13 cellular contexts compared by ENCODE assay signal in genomic region chr4:81214144-81214517, GRCh38. TPM values are rescaled to one million over a fixed set of nuclear protein-coding genes. Genes with fewer than 3 reads are reported as not detected.
A peak's percentile ranks its signal among the peaks of the same experiment; 100 is the strongest.
DNase-seq lines count a peak whose midpoint lies in the region; ATAC-seq, FAIRE-seq and TF ChIP-seq lines count a peak whose summit lies in the region.
"Had no signal": no experiment of that assay in that cellular context is flagged by ENCODE, and none has a peak within 500 bp of the region (broad histone marks: within the 10 kb centered on the region; RNA-seq: fewer than 3 reads in every experiment).

No MANE protein-coding gene starts in this region.

- TF ChIP-seq CTCF in mammary epithelial cell (conservative IDR thresholded peaks at IDR 0.05 in 1 of 2, IDR thresholded peaks at IDR 0.05 in 1 of 2; ENCODE audit: extremely low read depth in 1 of 2, insufficient read depth in 1 of 2, low read depth in 1 of 2, low read length in 2 of 2) (no peak), lung (IDR thresholded peaks at IDR 0.05; ENCODE audit: control extremely low read depth, extremely low read depth) (no peak), transverse colon (IDR thresholded peaks at IDR 0.05) (no peak), foreskin keratinocyte (conservative IDR thresholded peaks at IDR 0.05) (no peak), glutamatergic neuron (IDR thresholded peaks at IDR 0.05; ENCODE audit: partially characterized antibody, unreplicated experiment) (no peak)

- H3K4me1 Mint-ChIP-seq in activated naive CD4-positive, alpha-beta T cell treated with anti-CD3 and anti-CD28 coated beads, Interleukin-2, amount 10 ng/mL, durations not matched to agents 7 days and 5 days: peaks cover 8% of the 10 kb centered on the region
- H3K4me1 Mint-ChIP-seq in glutamatergic neuron (ENCODE audit: low read depth, unreplicated experiment): peaks cover 9% of the 10 kb centered on the region

- peaks cover 10% of the 10 kb centered on the region for H3K27me3 Mint-ChIP-seq in activated naive CD4-positive, alpha-beta T cell treated with anti-CD3 and anti-CD28 coated beads, Interleukin-2, amount 10 ng/mL, durations not matched to agents 7 days and 5 days
- H3K27me3 Mint-ChIP-seq in glutamatergic neuron (ENCODE audit: unreplicated experiment): peaks cover 16% of the 10 kb centered on the region

- H3K27ac Mint-ChIP-seq in activated naive CD4-positive, alpha-beta T cell treated with anti-CD3 and anti-CD28 coated beads, Interleukin-2, amount 10 ng/mL, durations not matched to agents 7 days and 5 days: no peak overlapping the region
- no peak overlapping the region for H3K27ac Mint-ChIP-seq in glutamatergic neuron (ENCODE audit: unreplicated experiment)

- H3K4me2 ChIP-seq in mammary epithelial cell (ENCODE audit: insufficient read depth, low read depth, low read length): peak overlapping the region; percentile 94

- FAIRE-seq in H54 (lab: Jason Lieb, UNC): no peak
- FAIRE-seq: GM12878 had no signal

- BruUV-seq in mammary epithelial cell (replicated peaks; lab: Mats Ljungman, UMichigan): no TSS peak

- H3K9me3 ChIP-seq in mammary epithelial cell (replicated peaks; ENCODE audit: insufficient read depth, low read length) (no peaks in the 10 kb centered on the region), lung (ENCODE audit: control insufficient read depth in 2 of 2, insufficient read depth in 1 of 2, low read length in 1 of 2) (peaks cover 0 to 6% of the 10 kb centered on the region in 2 donors), transverse colon (peaks cover 0 to 4% of the 10 kb centered on the region in 2 donors)

- WGBS in mammary epithelial cell (ENCODE audit: low coverage, missing lambda C conversion rate): 16% methylated on average over 7 of the region's 7 CpGs
- 9% methylated on average over 7 of the region's 7 CpGs for WGBS in lung, 2 donors
- 8 to 20% methylated on average over 5 to 7 of the region's 7 CpGs for WGBS in transverse colon (ENCODE audit: low coverage in 1 of 2), 2 donors

- CTCF ChIA-PET in activated naive CD4-positive, alpha-beta T cell treated with anti-CD3 and anti-CD28 coated beads, Interleukin-2, amount 10 ng/mL, durations not matched to agents 7 days and 5 days (lab: Charles Lee): no interaction called here
- CTCF ChIA-PET in mammary epithelial cell (lab: Charles Lee; ENCODE audit: low non-redundant PET): interaction anchor here (1.0 kb wide), 1 partner anchor 130 kb away, joined by 3 read pairs; no protein-coding TSS in a partner anchor

- H3K79me2 ChIP-seq in mammary epithelial cell (ENCODE audit: insufficient read depth, low read length): no peaks in the 10 kb centered on the region

- H3K36me3 Mint-ChIP-seq in activated naive CD4-positive, alpha-beta T cell treated with anti-CD3 and anti-CD28 coated beads, Interleukin-2, amount 10 ng/mL, durations not matched to agents 7 days and 5 days: no peaks in the 10 kb centered on the region
- peaks cover 11% of the 10 kb centered on the region for H3K36me3 Mint-ChIP-seq in glutamatergic neuron (ENCODE audit: unreplicated experiment)

- TF ChIP-seq EP300 in transverse colon (IDR thresholded peaks at IDR 0.05; ENCODE audit: low read depth): no peak

- H3K36me3 ChIP-seq in mammary epithelial cell (ENCODE audit: insufficient read depth, low read length) (no peaks in the 10 kb centered on the region), lung (ENCODE audit: control insufficient read depth in 2 of 2, insufficient read depth in 2 of 2, low read length in 2 of 2) (no peaks in the 10 kb centered on the region), transverse colon (no peaks in the 10 kb centered on the region)

- peaks cover 12% of the 10 kb centered on the region for H3K4me1 ChIP-seq in mammary epithelial cell (ENCODE audit: insufficient read depth, low read length)
- H3K4me1 ChIP-seq in lung (ENCODE audit: control insufficient read depth in 2 of 2, insufficient read depth in 2 of 2, low read length in 2 of 2): peaks cover 0 to 6% of the 10 kb centered on the region in 2 donors
- H3K4me1 ChIP-seq in transverse colon: peaks cover 0 to 11% (median 6%) of the 10 kb centered on the region in 4 donors
- no peaks in the 10 kb centered on the region for H3K4me1 ChIP-seq in foreskin keratinocyte

- H3K27me3 ChIP-seq in mammary epithelial cell (ENCODE audit: insufficient read depth, low read length) (peaks cover 11% of the 10 kb centered on the region), lung (ENCODE audit: control insufficient read depth, insufficient read depth) (no peaks in the 10 kb centered on the region), transverse colon (peaks cover 64% of the 10 kb centered on the region), foreskin keratinocyte (peaks cover 80% of the 10 kb centered on the region)

- H3K9me3 Mint-ChIP-seq in activated naive CD4-positive, alpha-beta T cell treated with anti-CD3 and anti-CD28 coated beads, Interleukin-2, amount 10 ng/mL, durations not matched to agents 7 days and 5 days: no peaks in the 10 kb centered on the region
- peaks cover 13% of the 10 kb centered on the region for H3K9me3 Mint-ChIP-seq in glutamatergic neuron (ENCODE audit: unreplicated experiment)

- H3K4me3 Mint-ChIP-seq in activated naive CD4-positive, alpha-beta T cell treated with anti-CD3 and anti-CD28 coated beads, Interleukin-2, amount 10 ng/mL, durations not matched to agents 7 days and 5 days: peak overlapping the region; percentile 45
- no peak overlapping the region for H3K4me3 Mint-ChIP-seq in glutamatergic neuron (ENCODE audit: unreplicated experiment)

- in situ Hi-C loops in mammary epithelial cell (cut with MboI; ENCODE audit: low sequenced_read_pairs in 2 of 2): no loop called here
- in situ Hi-C loops in transverse colon (cut with MboI; ENCODE audit: low pct_ligation_motif_present in 1 of 4, low pct_unique_long_range_greater_than_20kb in 1 of 4, low sequenced_read_pairs in 3 of 4): no loop called here

- H3K27ac ChIP-seq in mammary epithelial cell (ENCODE audit: insufficient read depth, low read depth, low read length) (no peak overlapping the region), lung (ENCODE audit: low read depth in 1 of 2, low read length in 1 of 2) (peak overlapping the region in 1 of 2 donors; percentile 35), transverse colon (peak overlapping the region in 2 of 4 donors; percentile 23 to 46), foreskin keratinocyte (no peak overlapping the region)
- H3K27ac ChIP-seq: C4-2B, RWPE1 had no signal

- intact Hi-C loops in mammary epithelial cell (cut with micrococcal nuclease) (loop anchor here (1.0 kb wide), 1 partner anchor 130 kb away; no protein-coding TSS in a partner anchor), transverse colon (cut with DNase I; ENCODE audit: low total_unique reads) (no loop called here)

- H4K20me1 ChIP-seq in mammary epithelial cell (ENCODE audit: insufficient read depth, low read length): no peaks in the 10 kb centered on the region

- H3K9ac ChIP-seq in mammary epithelial cell (ENCODE audit: insufficient read depth, low read length): no peak overlapping the region

- ATAC-seq in lung (ENCODE audit: insufficient read depth, low FRiP score) (no peak), foreskin keratinocyte (no peak)
- ATAC-seq: GM12878 had no signal

- peak overlapping the region; percentile 39 to 50 (median 46) for H3K4me3 ChIP-seq in mammary epithelial cell (replicated peaks in 1 of 3; ENCODE audit: insufficient read depth in 1 of 3, low read depth in 2 of 3, low read length in 3 of 3)
- peak overlapping the region; percentile 46 for H3K4me3 ChIP-seq in lung
- H3K4me3 ChIP-seq in transverse colon: peak overlapping the region in 3 of 4 donors; percentile 32 to 51 (median 38)
- H3K4me3 ChIP-seq: GM12878 had no signal

- peak overlapping the region; percentile 84 for H2AFZ ChIP-seq in mammary epithelial cell (ENCODE audit: low read depth, low read length)

- DNase-seq in activated naive CD4-positive, alpha-beta T cell treated with anti-CD3 and anti-CD28 coated beads, Interleukin-2, amount 10 ng/mL, durations not matched to agents 7 days and 5 days: no peak
- DNase-seq in activated naive CD4-positive, alpha-beta T cell treated with Interleukin-2 at 50 U/mL for 16 hours: no peak
- DNase-seq in mammary epithelial cell (no peak), lung (ENCODE audit: low spot score) (no peak), transverse colon (no peak), foreskin keratinocyte (no peak), glutamatergic neuron (no peak), H54 (ENCODE audit: insufficient read length, low spot score) (no peak)
- DNase-seq: NCI-H187 treated with DMSO at 0.1 percent for 48 hours had no signal

- dilution Hi-C loops in mammary epithelial cell (cut with HindIII; ENCODE audit: low sequenced_read_pairs): no loop called here

- no peak for TF ChIP-seq POLR2A in transverse colon (IDR thresholded peaks at IDR 0.05)
- TF ChIP-seq POLR2A in H54 (IDR thresholded peaks at IDR 0.05; ENCODE audit: low read depth, low read length): no peak

RNA-seq across cellular contexts. Expression of gene PRKG2, which starts 0.9 kb away (rescaled TPM):
- total RNA-seq in mammary epithelial cell (10 to 100 TPM in 1 of 2 donors, 1 to 10 TPM in 1; 2.1 to 11.0 TPM), lung (1 to 10 TPM; 3.3 to 4.2 TPM), transverse colon (10 to 100 TPM in 1 of 4 donors, 1 to 10 TPM in 2, not detected in 1; 8.2 to 16.0 (median 9.0) TPM), foreskin keratinocyte (0.48 and 0.63 TPM in 2 replicates), glutamatergic neuron (ENCODE audit: unreplicated experiment) (29.7 TPM)
- polyA plus RNA-seq in mammary epithelial cell (0.14 TPM), lung (1 to 10 TPM in 1 of 2 donors, under 1 TPM in 1; 0.06 to 2.1 TPM), foreskin keratinocyte (0.07 and 0.11 TPM in 2 replicates)
- polyA minus RNA-seq in mammary epithelial cell: not detected
- total RNA-seq: GM12878, lung microvascular endothelial cell had no signal
- polyA plus RNA-seq: GM12878 had no signal
